ENCODE assay signal across 8 cellular contexts in genomic region chr1:92298573-92299476, GRCh38. TPM values are rescaled to one million over a fixed set of nuclear protein-coding genes. Genes with fewer than 3 reads are reported as not detected.
DNase-seq lines count a peak whose midpoint lies in the region; ATAC-seq and TF ChIP-seq lines count a peak whose summit lies in the region.

A gene with protein sequence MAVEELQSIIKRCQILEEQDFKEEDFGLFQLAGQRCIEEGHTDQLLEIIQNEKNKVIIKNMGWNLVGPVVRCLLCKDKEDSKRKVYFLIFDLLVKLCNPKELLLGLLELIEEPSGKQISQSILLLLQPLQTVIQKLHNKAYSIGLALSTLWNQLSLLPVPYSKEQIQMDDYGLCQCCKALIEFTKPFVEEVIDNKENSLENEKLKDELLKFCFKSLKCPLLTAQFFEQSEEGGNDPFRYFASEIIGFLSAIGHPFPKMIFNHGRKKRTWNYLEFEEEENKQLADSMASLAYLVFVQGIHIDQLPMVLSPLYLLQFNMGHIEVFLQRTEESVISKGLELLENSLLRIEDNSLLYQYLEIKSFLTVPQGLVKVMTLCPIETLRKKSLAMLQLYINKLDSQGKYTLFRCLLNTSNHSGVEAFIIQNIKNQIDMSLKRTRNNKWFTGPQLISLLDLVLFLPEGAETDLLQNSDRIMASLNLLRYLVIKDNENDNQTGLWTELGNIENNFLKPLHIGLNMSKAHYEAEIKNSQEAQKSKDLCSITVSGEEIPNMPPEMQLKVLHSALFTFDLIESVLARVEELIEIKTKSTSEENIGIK (minus strand): TSS chr1:92298987. CDS start chr1:92297999, 988 bp downstream.
Gene RPAP2 (plus strand): TSS chr1:92299059. CDS start chr1:92299074, 15 bp downstream.

- no peaks in the 10 kb centered on the region for H3K9me3 Mint-ChIP-seq in type B pancreatic cell

- no peaks in the 10 kb centered on the region for H3K9me2 ChIP-seq in SU-DHL-6 (replicated peaks; ENCODE audit: insufficient read depth, low read length)

- H3K4me1 Mint-ChIP-seq in type B pancreatic cell (ENCODE audit: unreplicated experiment): peaks cover 15% of the 10 kb centered on the region

- peak within 1 kb of the TSS; percentile 86 for H2AFZ ChIP-seq in SU-DHL-6 (ENCODE audit: low read depth, low read length, severe bottlenecking)

- no peaks in the 10 kb centered on the region for H3K27me3 ChIP-seq in SU-DHL-6 (ENCODE audit: low read length)
- no peaks in the 10 kb centered on the region for H3K27me3 ChIP-seq in cardiac muscle cell

- DNase-seq in GM12865 (ENCODE audit: low read depth): peak; percentile 91
- DNase-seq in NB4 (ENCODE audit: low read depth): peak; percentile 92
- DNase-seq in activated naive CD8-positive, alpha-beta T cell treated with anti-CD3 and anti-CD28 coated beads, Interleukin-2, amount 50 U/mL, for 16 hours (ENCODE audit: low read depth, low spot score): peak; percentile 37
- peak; percentile 90 to 91 for DNase-seq in cardiac muscle cell (ENCODE audit: low read depth in 1 of 2, low spot score in 1 of 2)
- peak; percentile 86 for DNase-seq in pons (ENCODE audit: low spot score)
- DNase-seq in type B pancreatic cell (ENCODE audit: extremely low spot score, unreplicated experiment): peak; percentile 86

- peak; percentile 88 for TF ChIP-seq POLR2A in NB4 (IDR thresholded peaks at IDR 0.05; ENCODE audit: extremely low read depth, insufficient read length)

- H3K9me3 ChIP-seq in SU-DHL-6 (ENCODE audit: insufficient read depth, low read length) (no peaks in the 10 kb centered on the region), cardiac muscle cell (ENCODE audit: low read depth) (no peaks in the 10 kb centered on the region)

- H4K20me1 ChIP-seq in SU-DHL-6 (ENCODE audit: low read depth, low read length): no peaks in the 10 kb centered on the region

- H3K27ac Mint-ChIP-seq in type B pancreatic cell: peak within 1 kb of the TSS; percentile 98

- H3K79me2 ChIP-seq in SU-DHL-6 (ENCODE audit: insufficient read depth, low read length): peaks cover 23% of the 10 kb centered on the region

- H3K36me3 ChIP-seq in SU-DHL-6 (ENCODE audit: low read length) (peaks cover 19% of the 10 kb centered on the region), cardiac muscle cell (peaks cover 15% of the 10 kb centered on the region)

- ATAC-seq in HG02588 (IDR thresholded peaks at IDR 0.05; ENCODE audit: unreplicated experiment): peak; percentile 99

- peaks cover 22% of the 10 kb centered on the region for H3K4me1 ChIP-seq in cardiac muscle cell (ENCODE audit: low read depth)

- no peak for TF ChIP-seq CTCF in GM12865 (IDR thresholded peaks at IDR 0.05; ENCODE audit: insufficient read depth, low read depth, low read length, missing control alignments)
- TF ChIP-seq CTCF in NB4 (IDR thresholded peaks at IDR 0.05; ENCODE audit: low read depth, low read length): no peak
- no peak for TF ChIP-seq CTCF in SU-DHL-6 (IDR thresholded peaks at IDR 0.05; ENCODE audit: insufficient read depth, low read length, poor library complexity, severe bottlenecking)
- TF ChIP-seq CTCF in cardiac muscle cell (IDR thresholded peaks at IDR 0.05; ENCODE audit: low read depth, low read length): peak; percentile 0
- peak; percentile 45 for TF ChIP-seq CTCF in type B pancreatic cell (conservative IDR thresholded peaks at IDR 0.05)

- H3F3A ChIP-seq in SU-DHL-6 (ENCODE audit: insufficient read depth): no peaks in the 10 kb centered on the region

- peaks cover 19% of the 10 kb centered on the region for H3K36me3 Mint-ChIP-seq in type B pancreatic cell

- H3K4me3 Mint-ChIP-seq in type B pancreatic cell: peak within 1 kb of the TSS; percentile 97

- peak within 1 kb of the TSS; percentile 84 for H3K9ac ChIP-seq in SU-DHL-6 (ENCODE audit: low read length)

- H3K27me3 Mint-ChIP-seq in type B pancreatic cell: no peaks in the 10 kb centered on the region

- H3K27ac ChIP-seq in SU-DHL-6 (ENCODE audit: low read depth, low read length): peak within 1 kb of the TSS; percentile 81
- peak within 1 kb of the TSS; percentile 85 for H3K27ac ChIP-seq in cardiac muscle cell

- peak within 1 kb of the TSS; percentile 99 for H3K4me2 ChIP-seq in SU-DHL-6 (ENCODE audit: low read depth, low read length, poor library complexity, severe bottlenecking)

- H3K4me3 ChIP-seq in GM12865 (ENCODE audit: low read depth, low read length): peak within 1 kb of the TSS; percentile 80
- peak within 1 kb of the TSS; percentile 95 for H3K4me3 ChIP-seq in NB4 (ENCODE audit: low read depth, low read length)
- peak within 1 kb of the TSS; percentile 89 for H3K4me3 ChIP-seq in SU-DHL-6 (ENCODE audit: insufficient read depth, low read length, poor library complexity, severe bottlenecking)
- H3K4me3 ChIP-seq in cardiac muscle cell: peak within 1 kb of the TSS; percentile 63

RNA-seq across cellular contexts. Expression of the first gene that starts in this region (rescaled TPM):
- 9.7 and 12.4 TPM in 2 replicates for total RNA-seq in cardiac muscle cell
- polyA plus RNA-seq in cardiac muscle cell: 26.1 and 26.2 TPM in 2 replicates
- 11.1 and 19.9 TPM in 2 replicates for total RNA-seq in type B pancreatic cell (ENCODE audit: low replicate concordance)

RNA-seq across cellular contexts. Expression of gene RPAP2, which starts in this region (rescaled TPM):
- total RNA-seq in cardiac muscle cell (4.2 and 6.3 TPM in 2 replicates), type B pancreatic cell (ENCODE audit: low replicate concordance) (31.9 and 42.3 TPM in 2 replicates)
- polyA plus RNA-seq in cardiac muscle cell: 24.0 and 27.9 TPM in 2 replicates

Comparison
In these comparisons a context has a peak if more than half of its experiments do, and no peak if none do; other contexts are left out.
1. Peak in every context shown above with its lines: DNase-seq, ATAC-seq, H3K4me3 ChIP-seq and H3K27ac ChIP-seq.
2. DNase-seq: peak in every context shown above with its lines; median percentile 92 in NB4; 91 in GM12865; 90 in cardiac muscle cell; 86 in pons; 86 in type B pancreatic cell; 37 in activated naive CD8-positive, alpha-beta T cell treated with anti-CD3 and anti-CD28 coated beads, Interleukin-2, amount 50 U/mL, for 16 hours.
3. CTCF ChIP-seq: peak in cardiac muscle cell (single experiment) and type B pancreatic cell (single experiment); none in GM12865 (single experiment), NB4 (single experiment) and SU-DHL-6 (single experiment).